Comparison of ENCODE assay signal across 7 cellular contexts in genomic region chr5:42950091-42950465, GRCh38.
A peak's percentile ranks its signal among the peaks of the same experiment; 100 is the strongest.
DNase-seq lines count a peak whose midpoint lies in the region; ATAC-seq, FAIRE-seq and TF ChIP-seq lines count a peak whose summit lies in the region.

No MANE protein-coding gene starts in this region.

- TF ChIP-seq CTCF in GM12864 (IDR thresholded peaks at IDR 0.05; ENCODE audit: low read depth, low read length, missing control alignments) (no peak), PC-9 (conservative IDR thresholded peaks at IDR 0.05) (no peak), endothelial cell of umbilical vein (IDR thresholded peaks at IDR 0.05; ENCODE audit: extremely low read depth in 1 of 2, insufficient read depth in 1 of 2, low read depth in 1 of 2, low read length in 2 of 2) (no peak), type B pancreatic cell (conservative IDR thresholded peaks at IDR 0.05) (no peak)

- peaks cover 6% of the 10 kb centered on the region for H3K27me3 Mint-ChIP-seq in type B pancreatic cell

- no peaks in the 10 kb centered on the region for H3K27me3 ChIP-seq in PC-9 (ENCODE audit: insufficient read depth, low read depth)
- no peaks in the 10 kb centered on the region for H3K27me3 ChIP-seq in endothelial cell of umbilical vein (ENCODE audit: control insufficient read depth in 2 of 2, insufficient read depth in 2 of 2, low read length in 2 of 2)
- H3K27me3 ChIP-seq in skeletal muscle tissue (ENCODE audit: control insufficient read depth in 3 of 3, insufficient read depth in 3 of 3, low read length in 3 of 3): peaks cover 60 to 72% (median 68%) of the 10 kb centered on the region in 3 donors

- H3K36me3 ChIP-seq in PC-9 (ENCODE audit: low read depth): peaks cover 19% of the 10 kb centered on the region; the same call in 1 of the 2 replicates
- no peaks in the 10 kb centered on the region for H3K36me3 ChIP-seq in endothelial cell of umbilical vein (ENCODE audit: control insufficient read depth in 2 of 2, extremely low read depth in 1 of 2, insufficient read depth in 2 of 2, low read length in 2 of 2)
- H3K36me3 ChIP-seq in skeletal muscle tissue (ENCODE audit: control insufficient read depth in 3 of 3, insufficient read depth in 3 of 3, low read length in 3 of 3): no peaks in the 10 kb centered on the region

- no peak overlapping the region for H3K4me3 Mint-ChIP-seq in type B pancreatic cell

- peaks cover 7% of the 10 kb centered on the region; the same call in 1 of the 2 replicates for H3K79me2 ChIP-seq in PC-9 (ENCODE audit: low read depth)
- H3K79me2 ChIP-seq in endothelial cell of umbilical vein (ENCODE audit: control insufficient read depth, insufficient read depth, low read length): peaks cover 36% of the 10 kb centered on the region

- H2AFZ ChIP-seq in PC-9 (peak overlapping the region; percentile 81), endothelial cell of umbilical vein (ENCODE audit: low read depth, low read length) (no peak overlapping the region)

- H3K9ac ChIP-seq in endothelial cell of umbilical vein (replicated peaks; ENCODE audit: extremely low read depth, insufficient read depth, low read length): peak overlapping the region; percentile 93
- peak overlapping the region in 1 of 3 donors; percentile 73 for H3K9ac ChIP-seq in skeletal muscle tissue (ENCODE audit: low read depth in 1 of 3, low read length in 3 of 3)

- H3K4me1 ChIP-seq in PC-9 (replicated peaks; ENCODE audit: insufficient read depth) (peaks cover 34% of the 10 kb centered on the region), endothelial cell of umbilical vein (ENCODE audit: control insufficient read depth, extremely low read depth, insufficient read depth, low read length) (peaks cover 23% of the 10 kb centered on the region), skeletal muscle tissue (ENCODE audit: control insufficient read depth in 3 of 3, insufficient read depth in 3 of 3, low read length in 3 of 3) (peaks cover 25 to 35% (median 25%) of the 10 kb centered on the region in 3 donors)

- H3K27ac ChIP-seq in PC-9 (peak overlapping the region; percentile 96), endothelial cell of umbilical vein (ENCODE audit: insufficient read depth, low read depth, low read length) (peak overlapping the region; percentile 99), skeletal muscle tissue (ENCODE audit: low read depth, low read length) (peak overlapping the region; percentile 87)

- H3K4me3 ChIP-seq in GM12864 (ENCODE audit: low read depth, low read length): peak overlapping the region; percentile 58; the same call in 1 of the 2 replicates
- peak overlapping the region; percentile 55 for H3K4me3 ChIP-seq in PC-9
- peak overlapping the region in 1 of 3 experiments; percentile 42 for H3K4me3 ChIP-seq in endothelial cell of umbilical vein (replicated peaks in 1 of 3; ENCODE audit: insufficient read depth in 1 of 3, low read depth in 1 of 3, low read length in 3 of 3)
- H3K4me3 ChIP-seq in skeletal muscle tissue (ENCODE audit: low read length in 3 of 3): peak overlapping the region in 2 of 3 donors; percentile 77

- FAIRE-seq in endothelial cell of umbilical vein (lab: Jason Lieb, UNC): no peak

- H4K20me1 ChIP-seq in PC-9 (ENCODE audit: insufficient read depth) (no peaks in the 10 kb centered on the region), endothelial cell of umbilical vein (replicated peaks; ENCODE audit: control insufficient read depth, extremely low read depth, insufficient read depth, low read length) (no peaks in the 10 kb centered on the region)

- H3K9me3 ChIP-seq in PC-9 (ENCODE audit: insufficient read depth, low read depth): peaks cover 60% of the 10 kb centered on the region
- no peaks in the 10 kb centered on the region for H3K9me3 ChIP-seq in endothelial cell of umbilical vein (replicated peaks; ENCODE audit: control insufficient read depth, insufficient read depth, low read length)
- H3K9me3 ChIP-seq in skeletal muscle tissue (ENCODE audit: control insufficient read depth in 3 of 3, low read length in 3 of 3): peaks cover 0 to 7% (median 3%) of the 10 kb centered on the region in 3 donors

- H3K36me3 Mint-ChIP-seq in type B pancreatic cell: no peaks in the 10 kb centered on the region

- no peaks in the 10 kb centered on the region for H3K9me2 ChIP-seq in PC-9 (ENCODE audit: insufficient read depth)

- intact Hi-C loops in PC-9 (cut with micrococcal nuclease; ENCODE audit: unreplicated experiment): loop anchor here (1.0 to 5.0 kb wide), 12 partner anchors 19 to 477 kb away; partner anchors contain the start of gene HMGCS1
- intact Hi-C loops in endothelial cell of umbilical vein (cut with micrococcal nuclease): loop anchor here (1.0 kb wide), 4 partner anchors 43 to 171 kb away; partner anchors contain the start of gene ANXA2R

- POLR2A ChIA-PET in PC-9 (lab: Charles Lee; ENCODE audit: unreplicated experiment): interaction anchor here (0.6 to 2.0 kb wide), 14 partner anchors 28 to 1085 kb away, joined by 3 to 23 read pairs (median 6); partner anchors contain the start of gene ANXA2R
- POLR2A ChIA-PET in endothelial cell of umbilical vein (lab: Charles Lee): interaction anchor here (0.5 to 2.8 kb wide), 4 partner anchors 44 to 92 kb away, joined by 3 to 22 read pairs (median 6); no protein-coding TSS in a partner anchor

- no peak for TF ChIP-seq POLR2A in endothelial cell of umbilical vein (IDR thresholded peaks at IDR 0.05; ENCODE audit: low read depth, low read length)

- H3K27ac Mint-ChIP-seq in type B pancreatic cell: no peak overlapping the region

- no peaks in the 10 kb centered on the region for H3K4me1 Mint-ChIP-seq in type B pancreatic cell (ENCODE audit: unreplicated experiment)

- ATAC-seq in GM19397 (IDR thresholded peaks at IDR 0.05; ENCODE audit: unreplicated experiment): no peak

- dilution Hi-C loops in endothelial cell of umbilical vein (cut with MboI; ENCODE audit: extremely low pct_ligation_motif_present, low sequenced_read_pairs): no loop called here

- CTCF ChIA-PET in PC-9 (lab: Charles Lee): interaction anchor here (0.6 to 1.9 kb wide), 6 partner anchors 37 to 171 kb away, joined by 3 to 8 read pairs (median 6); partner anchors contain the start of gene ZNF131
- CTCF ChIA-PET in endothelial cell of umbilical vein (lab: Charles Lee): interaction anchor here (0.8 to 5.8 kb wide), 16 partner anchors 27 to 367 kb away, joined by 3 to 127 read pairs (median 5); no protein-coding TSS in a partner anchor

- no peaks in the 10 kb centered on the region for H3K9me3 Mint-ChIP-seq in type B pancreatic cell

- H3K9me1 ChIP-seq in endothelial cell of umbilical vein (replicated peaks; ENCODE audit: control insufficient read depth, extremely low read depth, insufficient read depth, low read length): no peaks in the 10 kb centered on the region

- H3K4me2 ChIP-seq in PC-9 (peak overlapping the region; percentile 77), endothelial cell of umbilical vein (ENCODE audit: insufficient read depth, low read length) (peak overlapping the region; percentile 81)

- H3F3A ChIP-seq in PC-9 (ENCODE audit: insufficient read depth, low read depth): peaks cover 45% of the 10 kb centered on the region

- BruUV-seq in PC-9 (replicated peaks; lab: Mats Ljungman, UMichigan) (no TSS peak), endothelial cell of umbilical vein (replicated peaks; lab: Mats Ljungman, UMichigan) (no TSS peak)

- DNase-seq in GM12864 (ENCODE audit: low read depth) (no peak), PC-9 (no peak), endothelial cell of umbilical vein (ENCODE audit: low read depth, low spot score) (peak; percentile 54), type B pancreatic cell (ENCODE audit: extremely low spot score, unreplicated experiment) (no peak), NCI-H1694 (lab: John Stamatoyannopoulos, UW) (no peak)

TF ChIP-seq in endothelial cell of umbilical vein, 7 proteins besides CTCF, POLR2A, EP300 and RAD21:
- TF ChIP-seq EZH2 (IDR thresholded peaks at IDR 0.05; ENCODE audit: borderline replicate concordance, low read depth, low read length, severe bottlenecking) (no peak), GATA2 (IDR thresholded peaks at IDR 0.05; ENCODE audit: insufficient read depth, insufficient read length, low read depth, low read length) (no peak), JUN (IDR thresholded peaks at IDR 0.05; ENCODE audit: borderline replicate concordance, insufficient read depth, insufficient read length, low read depth) (no peak), FOS (IDR thresholded peaks at IDR 0.05; ENCODE audit: borderline replicate concordance, insufficient read depth, low read length) (no peak), MYC (IDR thresholded peaks at IDR 0.05; ENCODE audit: low read depth, low read length) (no peak), POLR2AphosphoS5 (IDR thresholded peaks at IDR 0.05; ENCODE audit: insufficient read depth, low read depth, low read length) (no peak)
- TF ChIP-seq, protein P1, sequence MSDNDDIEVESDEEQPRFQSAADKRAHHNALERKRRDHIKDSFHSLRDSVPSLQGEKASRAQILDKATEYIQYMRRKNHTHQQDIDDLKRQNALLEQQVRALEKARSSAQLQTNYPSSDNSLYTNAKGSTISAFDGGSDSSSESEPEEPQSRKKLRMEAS (IDR thresholded peaks at IDR 0.05; ENCODE audit: insufficient read depth, insufficient read length): no peak
